Comparison of ENCODE assay signal across 17 cellular contexts in genomic region chr1:43659785-43660184, GRCh38.
"Had no signal": no experiment of that assay in that cellular context is flagged by ENCODE, and none has a peak within 500 bp of the region (broad histone marks: within the 10 kb centered on the region; RNA-seq: fewer than 3 reads in every experiment).

No MANE protein-coding gene starts in this region.

- H3K4me3 ChIP-seq: dorsolateral prefrontal cortex, heart right ventricle, prostate gland, right lobe of liver, tibial nerve, upper lobe of right lung, vagina had no signal

- H3K9ac ChIP-seq: parathyroid adenoma had no signal

- H3K4me1 ChIP-seq: heart right ventricle, parathyroid adenoma, prostate gland, right lobe of liver, tibial nerve, upper lobe of right lung, vagina had no signal

- H3K27ac ChIP-seq: dorsolateral prefrontal cortex, heart right ventricle, parathyroid adenoma, prostate gland, right lobe of liver, tibial nerve, upper lobe of right lung, vagina had no signal

- DNase-seq: cortex of kidney; dorsolateral prefrontal cortex; effector CD8-positive, alpha-beta T cell; heart right ventricle; kidney glomerular epithelial cell; naive thymus-derived CD4-positive, alpha-beta T cell; nephron progenitor cell; retina; right lobe of liver; stimulated activated CD4-positive, alpha-beta T cell treated with anti-CD3 and anti-CD28 coated beads, Interleukin-4, amount 100 ng/mL, for 1 hour; stimulated activated CD8-positive, alpha-beta memory T cell treated with anti-CD3 and anti-CD28 coated beads, Interleukin-4, amount 100 ng/mL, for 48 hours; upper lobe of right lung had no signal

- ATAC-seq: esophagus mucosa; heart right ventricle; naive thymus-derived CD4-positive, alpha-beta T cell; right lobe of liver; upper lobe of right lung had no signal

- H3K27me3 ChIP-seq: dorsolateral prefrontal cortex, heart right ventricle, right lobe of liver, tibial nerve, upper lobe of right lung, vagina had no signal

- H3K9me3 ChIP-seq: heart right ventricle, prostate gland, right lobe of liver, tibial nerve, upper lobe of right lung, vagina had no signal
